In genomic region chr18:12884521-12885323, GRCh38 we compare ENCODE assay signal across 1 cellular context.
TF ChIP-seq lines count a peak whose summit lies in the region.

No MANE protein-coding gene starts in this region.

TF ChIP-seq in H1, 55 proteins besides CTCF, POLR2A, EP300 and RAD21 (continued from another document):
- no peak for TF ChIP-seq CHD7 (IDR thresholded peaks at IDR 0.05; ENCODE audit: insufficient replicate concordance, low read length)
